ENCODE assay signal across 25 cellular contexts in genomic region chr1:239732770-239733169, GRCh38.
"Had no signal": no experiment of that assay in that cellular context is flagged by ENCODE, and none has a peak within 500 bp of the region (broad histone marks: within the 10 kb centered on the region; RNA-seq: fewer than 3 reads in every experiment).

No MANE protein-coding gene starts in this region.

- DNase-seq: islet precursor cell; left ventricle myocardium inferior; midbrain; mucosa of descending colon; naive thymus-derived CD4-positive, alpha-beta T cell; ovary; posterior cingulate gyrus; retina; right cardiac atrium; spleen; stimulated activated CD4-positive, alpha-beta T cell treated with anti-CD3 and anti-CD28 coated beads, Interleukin-4, amount 100 ng/mL, for 4 hours; stimulated activated CD8-positive, alpha-beta memory T cell treated with anti-CD3 and anti-CD28 coated beads, Interleukin-4, amount 100 ng/mL, for 48 hours; stimulated activated naive CD4-positive, alpha-beta T cell treated with Interleukin-2 at 50 U/mL for 16 hours; stimulated activated naive CD8-positive, alpha-beta T cell treated with anti-CD3 and anti-CD28 coated beads, Interleukin-15, amount 100 ng/mL, for 72 hours; substantia nigra; upper lobe of left lung had no signal

- ATAC-seq: mucosa of descending colon; naive thymus-derived CD4-positive, alpha-beta T cell; natural killer cell treated with Interleukin-12 subunit alpha and Interleukin-12 subunit beta and Interleukin-15 and Interleukin-18, amount 100 ng/mL, for 72 hours; right cardiac atrium; sciatic nerve; stimulated activated memory B cell treated with anti-CD40 and anti-IgM and Interleukin-4, amounts not matched to agents 10 μg/mL and 1 μg/mL and 100 μg/mL, for 72 hours; stimulated activated naive CD8-positive, alpha-beta T cell treated with anti-CD3 and anti-CD28 coated beads, Interleukin-15, amount 100 ng/mL, for 72 hours had no signal

- H3K9me3 Mint-ChIP-seq: natural killer cell treated with Interleukin-12 subunit alpha and Interleukin-12 subunit beta and Interleukin-15 and Interleukin-18, amount 100 ng/mL, for 72 hours; stimulated activated memory B cell treated with anti-CD40 and anti-IgM and Interleukin-4, amounts not matched to agents 10 μg/mL and 1 μg/mL and 100 μg/mL, for 72 hours; stimulated activated naive CD8-positive, alpha-beta T cell treated with anti-CD3 and anti-CD28 coated beads, Interleukin-15, amount 100 ng/mL, for 72 hours had no signal

- H3K27me3 Mint-ChIP-seq: naive thymus-derived CD4-positive, alpha-beta T cell; stimulated activated memory B cell treated with anti-CD40 and anti-IgM and Interleukin-4, amounts not matched to agents 10 μg/mL and 1 μg/mL and 100 μg/mL, for 72 hours; stimulated activated naive CD8-positive, alpha-beta T cell treated with anti-CD3 and anti-CD28 coated beads, Interleukin-15, amount 100 ng/mL, for 72 hours had no signal

- H3K9me3 ChIP-seq: left ventricle myocardium inferior, mucosa of descending colon, ovary, prostate gland, spleen, tibial nerve, upper lobe of left lung, vagina had no signal

- H3K27me3 ChIP-seq: hepatocyte, ovary, spleen, tibial nerve, upper lobe of left lung, vagina had no signal

- H3K4me1 Mint-ChIP-seq: stimulated activated memory B cell treated with anti-CD40 and anti-IgM and Interleukin-4, amounts not matched to agents 10 μg/mL and 1 μg/mL and 100 μg/mL, for 72 hours had no signal

- H3K4me3 Mint-ChIP-seq: naive thymus-derived CD4-positive, alpha-beta T cell; natural killer cell treated with Interleukin-12 subunit alpha and Interleukin-12 subunit beta and Interleukin-15 and Interleukin-18, amount 100 ng/mL, for 72 hours; stimulated activated memory B cell treated with anti-CD40 and anti-IgM and Interleukin-4, amounts not matched to agents 10 μg/mL and 1 μg/mL and 100 μg/mL, for 72 hours; stimulated activated naive CD8-positive, alpha-beta T cell treated with anti-CD3 and anti-CD28 coated beads, Interleukin-15, amount 100 ng/mL, for 72 hours had no signal

- H3K27ac ChIP-seq: hepatocyte, left ventricle myocardium inferior, ovary, prostate gland, skin epidermis, spleen, tibial nerve, upper lobe of left lung, vagina had no signal

- H3K36me3 ChIP-seq: left ventricle myocardium inferior, ovary, prostate gland, spleen, tibial nerve, upper lobe of left lung, vagina had no signal

- H3K4me1 ChIP-seq: left ventricle myocardium inferior, prostate gland, tibial nerve, upper lobe of left lung, vagina had no signal

- H3K4me3 ChIP-seq: hepatocyte, left ventricle myocardium inferior, lung, mucosa of descending colon, ovary, prostate gland, skin epidermis, spleen, tibial nerve, upper lobe of left lung, vagina had no signal

- H3K27ac Mint-ChIP-seq: natural killer cell treated with Interleukin-12 subunit alpha and Interleukin-12 subunit beta and Interleukin-15 and Interleukin-18, amount 100 ng/mL, for 72 hours; stimulated activated memory B cell treated with anti-CD40 and anti-IgM and Interleukin-4, amounts not matched to agents 10 μg/mL and 1 μg/mL and 100 μg/mL, for 72 hours; stimulated activated naive CD8-positive, alpha-beta T cell treated with anti-CD3 and anti-CD28 coated beads, Interleukin-15, amount 100 ng/mL, for 72 hours had no signal

- H3K36me3 Mint-ChIP-seq: natural killer cell treated with Interleukin-12 subunit alpha and Interleukin-12 subunit beta and Interleukin-15 and Interleukin-18, amount 100 ng/mL, for 72 hours; stimulated activated memory B cell treated with anti-CD40 and anti-IgM and Interleukin-4, amounts not matched to agents 10 μg/mL and 1 μg/mL and 100 μg/mL, for 72 hours had no signal
